ENCODE assay signal across 2 cellular contexts in genomic region chr19:32669205-32669785, GRCh38.
TF ChIP-seq lines count a peak whose summit lies in the region.

No MANE protein-coding gene starts in this region.

TF ChIP-seq in A549, 52 proteins besides CTCF, POLR2A, EP300 and RAD21:
- no peak for TF ChIP-seq ZNF302 (CRISPR knock-in tag; IDR thresholded peaks at IDR 0.05)
- TF ChIP-seq HOXB13 (CRISPR knock-in tag; IDR thresholded peaks at IDR 0.05; ENCODE audit: low read depth), result no peak
- TF ChIP-seq ZC3H11A (IDR thresholded peaks at IDR 0.05), result no peak
- TF ChIP-seq KDM5A (IDR thresholded peaks at IDR 0.05), result no peak
- TF ChIP-seq NPAS2 (CRISPR knock-in tag; IDR thresholded peaks at IDR 0.05; ENCODE audit: borderline replicate concordance), result no peak
- no peak for TF ChIP-seq MAZ (IDR thresholded peaks at IDR 0.05; ENCODE audit: borderline replicate concordance, low read depth, low read length)
- TF ChIP-seq BCL3 (IDR thresholded peaks at IDR 0.05), result no peak
- TF ChIP-seq REST (IDR thresholded peaks at IDR 0.05), result no peak
- TF ChIP-seq RNF2 (IDR thresholded peaks at IDR 0.05; ENCODE audit: borderline replicate concordance, low read depth), result no peak
- no peak for TF ChIP-seq ELK1 (IDR thresholded peaks at IDR 0.05; ENCODE audit: low read depth, low read length)
- no peak for TF ChIP-seq HDAC2 (IDR thresholded peaks at IDR 0.05)
- no peak for TF ChIP-seq POLR2AphosphoS2 (conservative IDR thresholded peaks at IDR 0.05; ENCODE audit: low read length)
- TF ChIP-seq TFCP2L1 (CRISPR knock-in tag; IDR thresholded peaks at IDR 0.05), result no peak
- TF ChIP-seq CHD4 (IDR thresholded peaks at IDR 0.05; ENCODE audit: borderline replicate concordance), result no peak
- TF ChIP-seq FOXS1 (CRISPR knock-in tag; IDR thresholded peaks at IDR 0.05), result no peak
- TF ChIP-seq MAFK (IDR thresholded peaks at IDR 0.05; ENCODE audit: partially characterized antibody), result no peak
- no peak for TF ChIP-seq E2F6 (IDR thresholded peaks at IDR 0.05; ENCODE audit: borderline replicate concordance, low read depth)
TF ChIP-seq in A549: peak in this region for 0.

TF ChIP-seq in K562, 482 proteins besides CTCF, POLR2A, EP300 and RAD21:
- TF ChIP-seq SMARCB1 (IDR thresholded peaks at IDR 0.05; ENCODE audit: insufficient read length, low read depth), result no peak
- 0 out of 4 replicates have a peak, but pooled peaks of 1 of the 2 experiments have one; percentile 3 for TF ChIP-seq ZNF639 (CRISPR knock-in tag; conservative IDR thresholded peaks at IDR 0.05 in 1 of 2, IDR thresholded peaks at IDR 0.05 in 1 of 2)
